20 cellular contexts compared by ENCODE assay signal in genomic region chr1:67980028-67980427, GRCh38.
"Had no signal": no experiment of that assay in that cellular context is flagged by ENCODE, and none has a peak within 500 bp of the region (broad histone marks: within the 10 kb centered on the region; RNA-seq: fewer than 3 reads in every experiment).

No MANE protein-coding gene starts in this region.

- H3K36me3 ChIP-seq: gastrocnemius medialis, heart left ventricle, left lung, sigmoid colon, spleen, thyroid gland, uterus had no signal

- DNase-seq: activated CD4-positive, alpha-beta T cell treated with anti-CD3 and anti-CD28 coated beads for 48 hours; activated CD4-positive, CD25-positive, alpha-beta regulatory T cell; activated CD8-positive, alpha-beta T cell treated with anti-CD3 and anti-CD28 coated beads for 36 hours; activated naive CD4-positive, alpha-beta T cell treated with anti-CD3 and anti-CD28 coated beads for 36 hours; activated T-cell treated with anti-CD3 and anti-CD28 coated beads, Interleukin-2, amount 50 U/mL, for 24 hours; aorta; gastrocnemius medialis; heart left ventricle; kidney; left lung; nephron progenitor cell; nucleus accumbens; posterior cingulate gyrus; sigmoid colon; spleen; stimulated activated naive B cell treated with anti-CD40 and anti-IgM and Interleukin-4, amounts not matched to agents 10 μg/mL and 1 μg/mL and 100 μg/mL, for 72 hours; T-helper 1 cell; T-helper 9 cell; thyroid gland; uterus had no signal

- H3K4me3 ChIP-seq: gastrocnemius medialis, heart left ventricle, left lung, sigmoid colon, spleen, thyroid gland, uterus had no signal

- FAIRE-seq: kidney had no signal

- H3K27me3 ChIP-seq: gastrocnemius medialis, heart left ventricle, left lung, sigmoid colon, spleen, thyroid gland, uterus had no signal

- H3K4me1 ChIP-seq: gastrocnemius medialis, left lung, sigmoid colon, spleen, thyroid gland, uterus had no signal

- H3K9me3 ChIP-seq: gastrocnemius medialis, heart left ventricle, left lung, sigmoid colon, spleen, thyroid gland, uterus had no signal

- H3K27ac ChIP-seq: gastrocnemius medialis, heart left ventricle, left lung, sigmoid colon, spleen, thyroid gland, uterus had no signal
